Comparison of ENCODE assay signal across 1 cellular context in the genomic region with DNA sequence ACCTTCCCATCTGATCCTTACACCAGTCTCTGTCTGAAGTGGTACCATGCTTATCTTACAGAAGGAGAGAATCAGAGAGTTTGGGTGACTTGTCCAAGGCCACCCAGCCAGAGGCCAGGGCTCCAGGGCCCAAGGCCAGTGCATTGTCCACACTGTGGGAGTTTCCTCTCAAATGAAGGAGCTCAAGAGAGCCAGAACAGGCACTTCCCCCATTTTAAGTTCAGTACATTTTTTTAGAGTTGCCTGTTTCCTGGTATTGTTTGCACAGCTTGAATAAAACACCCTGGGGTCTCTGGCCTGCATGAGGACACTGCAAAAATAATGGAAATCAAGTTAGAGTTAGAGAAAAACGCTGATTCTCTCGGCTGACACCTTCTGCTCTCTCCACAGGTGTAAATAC.
TF ChIP-seq lines count a peak whose summit lies in the region.

No MANE protein-coding gene starts in this region.

TF ChIP-seq in endothelial cell of umbilical vein, 7 proteins besides CTCF, POLR2A, EP300 and RAD21:
- TF ChIP-seq POLR2AphosphoS5 (IDR thresholded peaks at IDR 0.05; ENCODE audit: insufficient read depth, low read depth, low read length) (peak; percentile 69), FOS (IDR thresholded peaks at IDR 0.05; ENCODE audit: borderline replicate concordance, insufficient read depth, low read length) (peak; percentile 56), JUN (IDR thresholded peaks at IDR 0.05; ENCODE audit: borderline replicate concordance, insufficient read depth, insufficient read length, low read depth) (peak; percentile 47), GATA2 (IDR thresholded peaks at IDR 0.05; ENCODE audit: insufficient read depth, insufficient read length, low read depth, low read length) (peak; percentile 41)
- TF ChIP-seq, protein P1, sequence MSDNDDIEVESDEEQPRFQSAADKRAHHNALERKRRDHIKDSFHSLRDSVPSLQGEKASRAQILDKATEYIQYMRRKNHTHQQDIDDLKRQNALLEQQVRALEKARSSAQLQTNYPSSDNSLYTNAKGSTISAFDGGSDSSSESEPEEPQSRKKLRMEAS (IDR thresholded peaks at IDR 0.05; ENCODE audit: insufficient read depth, insufficient read length), result no peak
